In genomic region chr16:6956511-6956910, GRCh38 we compare ENCODE assay signal across 19 cellular contexts.
DNase-seq lines count a peak whose midpoint lies in the region; ATAC-seq, FAIRE-seq and TF ChIP-seq lines count a peak whose summit lies in the region.
"Had no signal": no experiment of that assay in that cellular context is flagged by ENCODE, and none has a peak within 500 bp of the region (broad histone marks: within the 10 kb centered on the region; RNA-seq: fewer than 3 reads in every experiment).

No MANE protein-coding gene starts in this region.

- H2AK5ac ChIP-seq in trophoblast cell (ENCODE audit: low read length): no peak overlapping the region

- H4K8ac ChIP-seq in trophoblast cell (ENCODE audit: low read depth, low read length): no peak overlapping the region

- DNase-seq in DND-41: peak; percentile 38
- no peak for DNase-seq in WERI-Rb-1
- no peak for DNase-seq in trophoblast cell
- DNase-seq in Right ventricle myocardium superior: no peak
- DNase-seq in pancreas: no peak
- DNase-seq in COR-L47 (lab: John Stamatoyannopoulos, UW): no peak
- DNase-seq: ACHN; CD8-positive, alpha-beta T cell; GDM1; GM23248; H7; HFFc6; KG1 had no signal

- no peak overlapping the region for H3K14ac ChIP-seq in trophoblast cell (ENCODE audit: low read length)

- no peak for FAIRE-seq in pancreas (lab: Jason Lieb, UNC)
- FAIRE-seq: A204.1, GM12892, GM18507 had no signal

- TF ChIP-seq CTCF in DND-41 (IDR thresholded peaks at IDR 0.05; ENCODE audit: borderline replicate concordance, extremely low read depth, low read length, poor library complexity, severe bottlenecking) (no peak), WERI-Rb-1 (IDR thresholded peaks at IDR 0.05; ENCODE audit: low read depth, low read length) (no peak), pancreas (IDR thresholded peaks at IDR 0.05) (no peak)

- WGBS in trophoblast cell (ENCODE audit: extremely low coverage, insufficient coverage, insufficient read length): no CpG with 5 or more reads among the region's 3 CpGs
- 57 to 71% methylated on average over 3 of the region's 3 CpGs for WGBS in pancreas, 2 donors

- H3K4me2 ChIP-seq in BLaER1 treated with 17β-estradiol and CSF1 and Interleukin-3, amounts not matched to agents 10 nM and 100 nM: peak overlapping the region in 8 of 11 experiments; percentile 7 to 56 (median 44); a peak in 12 of 22 replicates
- H3K4me2 ChIP-seq in DND-41 (ENCODE audit: insufficient read depth, low read length) (no peak overlapping the region), trophoblast cell (ENCODE audit: low read length) (no peak overlapping the region)

- peak overlapping the region; percentile 27 for H4K91ac ChIP-seq in trophoblast cell (ENCODE audit: low read depth, low read length)

- intact Hi-C loops in Right ventricle myocardium superior (cut with DNase I): no loop called here
- intact Hi-C loops in pancreas (cut with DNase I): no loop called here

- H4K12ac ChIP-seq in trophoblast cell (ENCODE audit: low read depth, low read length): no peak overlapping the region

- no peaks in the 10 kb centered on the region for H3K36me3 ChIP-seq in BLaER1 treated with 17β-estradiol and CSF1 and Interleukin-3, amounts not matched to agents 10 nM and 100 nM
- H3K36me3 ChIP-seq in DND-41 (ENCODE audit: insufficient read depth, low read length): no peaks in the 10 kb centered on the region
- no peaks in the 10 kb centered on the region for H3K36me3 ChIP-seq in WERI-Rb-1
- H3K36me3 ChIP-seq in trophoblast cell (ENCODE audit: control insufficient read depth in 1 of 2, insufficient read depth in 2 of 2, low read length in 2 of 2): no peaks in the 10 kb centered on the region
- H3K36me3 ChIP-seq in pancreas: no peaks in the 10 kb centered on the region

- peaks cover 2% of the 10 kb centered on the region for H3K79me1 ChIP-seq in trophoblast cell (ENCODE audit: low read length)

- peak overlapping the region in 1 of 11 experiments; percentile 50; a peak in 2 of 22 replicates for H3K27ac ChIP-seq in BLaER1 treated with 17β-estradiol and CSF1 and Interleukin-3, amounts not matched to agents 10 nM and 100 nM
- H3K27ac ChIP-seq in DND-41 (ENCODE audit: low read length) (no peak overlapping the region), WERI-Rb-1 (peak overlapping the region; percentile 47), trophoblast cell (ENCODE audit: low read depth, low read length) (no peak overlapping the region), pancreas (no peak overlapping the region)
- H3K27ac ChIP-seq: GM23248, HL-60 had no signal

- H3K9me3 ChIP-seq in BLaER1 treated with 17β-estradiol and CSF1 and Interleukin-3, amounts not matched to agents 10 nM and 100 nM (replicated peaks in 1 of 11): no peaks in the 10 kb centered on the region
- H3K9me3 ChIP-seq in DND-41 (ENCODE audit: insufficient read depth, low read length, severe bottlenecking) (no peaks in the 10 kb centered on the region), WERI-Rb-1 (ENCODE audit: severe bottlenecking) (no peaks in the 10 kb centered on the region), trophoblast cell (ENCODE audit: insufficient read depth, low read depth, low read length) (no peaks in the 10 kb centered on the region), pancreas (no peaks in the 10 kb centered on the region)

- H3K4me1 ChIP-seq in BLaER1 treated with 17β-estradiol and CSF1 and Interleukin-3, amounts not matched to agents 10 nM and 100 nM: peaks cover 5 to 44% (median 28%) of the 10 kb centered on the region in 10 experiments
- peaks cover 14% of the 10 kb centered on the region for H3K4me1 ChIP-seq in DND-41 (ENCODE audit: insufficient read depth, low read length)
- H3K4me1 ChIP-seq in trophoblast cell (ENCODE audit: control insufficient read depth in 1 of 2, insufficient read depth in 2 of 2, low read length in 2 of 2): peaks cover 0 to 6% of the 10 kb centered on the region in 2 experiments
- no peaks in the 10 kb centered on the region for H3K4me1 ChIP-seq in pancreas

- H3K4ac ChIP-seq in trophoblast cell (ENCODE audit: low read depth, low read length): no peak overlapping the region

- H3K23ac ChIP-seq in trophoblast cell (ENCODE audit: low read length): no peak overlapping the region

- H2BK5ac ChIP-seq in trophoblast cell (ENCODE audit: low read depth, low read length, poor library complexity): no peak overlapping the region

- H2BK120ac ChIP-seq in trophoblast cell (ENCODE audit: insufficient read depth, low read length, poor library complexity): no peak overlapping the region

- no peaks in the 10 kb centered on the region for H4K20me1 ChIP-seq in BLaER1 treated with 17β-estradiol and CSF1 and Interleukin-3, amounts not matched to agents 10 nM and 100 nM
- H4K20me1 ChIP-seq in DND-41 (ENCODE audit: insufficient read depth, low read length): no peaks in the 10 kb centered on the region

- H3K27me3 ChIP-seq in BLaER1 treated with 17β-estradiol and CSF1 and Interleukin-3, amounts not matched to agents 10 nM and 100 nM: no peaks in the 10 kb centered on the region
- H3K27me3 ChIP-seq in DND-41 (ENCODE audit: insufficient read depth, low read length, poor library complexity) (no peaks in the 10 kb centered on the region), WERI-Rb-1 (ENCODE audit: insufficient read depth, low read depth, severe bottlenecking) (no peaks in the 10 kb centered on the region), trophoblast cell (ENCODE audit: insufficient read depth, low read length) (no peaks in the 10 kb centered on the region), pancreas (peaks cover 0 to 3% (median 0%) of the 10 kb centered on the region in 4 donors)

- H2AFZ ChIP-seq in DND-41 (ENCODE audit: low read depth, low read length) (no peak overlapping the region), trophoblast cell (ENCODE audit: insufficient read depth, low read length, poor library complexity) (no peak overlapping the region)
- H2AFZ ChIP-seq: GM23248 had no signal

- H3K79me2 ChIP-seq in DND-41 (ENCODE audit: insufficient read depth, low read length): no peaks in the 10 kb centered on the region
- no peaks in the 10 kb centered on the region for H3K79me2 ChIP-seq in trophoblast cell (ENCODE audit: control insufficient read depth, insufficient read depth, low read length, poor library complexity)

- ATAC-seq in DND-41 (ENCODE audit: insufficient read depth, low read depth) (peak; percentile 82), Right ventricle myocardium superior (ENCODE audit: poor library complexity) (no peak), pancreas (no peak)
- ATAC-seq: CD8-positive, alpha-beta T cell; HCT116 had no signal

- H3K18ac ChIP-seq in trophoblast cell (ENCODE audit: low read length): no peak overlapping the region

- no peak overlapping the region for H3K9ac ChIP-seq in BLaER1 treated with 17β-estradiol and CSF1 and Interleukin-3, amounts not matched to agents 10 nM and 100 nM
- H3K9ac ChIP-seq in DND-41 (ENCODE audit: low read depth, low read length): no peak overlapping the region
- H3K9ac ChIP-seq in trophoblast cell (ENCODE audit: low read length): no peak overlapping the region
- H3K9ac ChIP-seq: GM23248 had no signal

- H2BK12ac ChIP-seq in trophoblast cell (ENCODE audit: low read length): no peak overlapping the region

- no peak overlapping the region for H3K4me3 ChIP-seq in BLaER1 treated with 17β-estradiol and CSF1 and Interleukin-3, amounts not matched to agents 10 nM and 100 nM
- no peak overlapping the region for H3K4me3 ChIP-seq in DND-41 (ENCODE audit: low read depth in 1 of 2, low read length in 2 of 2)
- no peak overlapping the region for H3K4me3 ChIP-seq in WERI-Rb-1 (ENCODE audit: low read depth, low read length)
- H3K4me3 ChIP-seq in trophoblast cell (ENCODE audit: low read depth, low read length): no peak overlapping the region
- no peak overlapping the region for H3K4me3 ChIP-seq in pancreas
- H3K4me3 ChIP-seq: GM23248 had no signal

Comparison
In these comparisons a context has a peak if more than half of its experiments do, and no peak if none do; other contexts are left out.
1. H3K4me2 ChIP-seq: peak in BLaER1 treated with 17β-estradiol and CSF1 and Interleukin-3, amounts not matched to agents 10 nM and 100 nM (8 of 11); none in DND-41 (single experiment) and trophoblast cell (single experiment).